In the genomic region with DNA sequence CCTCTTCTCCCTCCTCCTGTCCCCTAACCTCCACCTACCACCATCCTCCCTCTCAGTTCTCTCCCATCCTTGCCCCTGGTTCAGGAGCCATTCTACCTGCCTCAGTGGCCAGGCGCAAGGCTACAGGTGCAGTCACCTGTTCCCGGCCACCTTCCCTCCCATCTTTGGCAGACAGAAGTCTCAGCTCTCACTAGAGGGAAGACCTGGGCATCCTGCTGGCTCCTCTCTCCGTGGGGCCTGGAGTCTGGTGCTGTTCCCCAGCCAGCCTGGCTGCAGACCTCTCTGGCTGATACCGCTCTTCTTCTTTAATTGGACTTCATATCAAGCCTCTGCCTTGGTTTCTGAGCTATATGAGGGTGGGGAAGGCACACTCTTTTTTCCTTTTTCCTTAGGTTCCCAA, we compare ENCODE assay signal across 23 cellular contexts. TPM values are rescaled to one million over a fixed set of nuclear protein-coding genes. Genes with fewer than 3 reads are reported as not detected.
DNase-seq lines count a peak whose midpoint lies in the region; ATAC-seq, FAIRE-seq and TF ChIP-seq lines count a peak whose summit lies in the region.
"Had no signal": no experiment of that assay in that cellular context is flagged by ENCODE, and none has a peak within 500 bp of the region (broad histone marks: within the 10 kb centered on the region; RNA-seq: fewer than 3 reads in every experiment).

No MANE protein-coding gene starts in this region.

- no peak overlapping the region for H3K4me3 Mint-ChIP-seq in osteocyte (ENCODE audit: unreplicated experiment)
- H3K4me3 Mint-ChIP-seq: CD8-positive, alpha-beta T cell had no signal

- 92% methylated on average over 2 of the region's 4 CpGs for WGBS in right lobe of liver (ENCODE audit: insufficient coverage, low coverage, low lambda C conversion rate, missing lambda C conversion rate)
- WGBS in HepG2 (ENCODE audit: low lambda C conversion rate), result 67% methylated on average over 4 of the region's 4 CpGs

- H3K27ac ChIP-seq in right lobe of liver (no peak overlapping the region), HepG2 (ENCODE audit: extremely low read length, insufficient read depth, low read length) (no peak overlapping the region), upper lobe of right lung (no peak overlapping the region)
- H3K27ac ChIP-seq: BLaER1, HL-60 had no signal

- H3K4me1 Mint-ChIP-seq in osteocyte (ENCODE audit: unreplicated experiment), result no peaks in the 10 kb centered on the region

- H3K36me3 ChIP-seq in right lobe of liver (no peaks in the 10 kb centered on the region), HepG2 (replicated peaks in 1 of 2; ENCODE audit: control insufficient read depth in 1 of 2, insufficient read depth in 2 of 2, low read length in 2 of 2) (0 out of 5 replicates have a peak, but pooled peaks cover 0 to 8% of the 10 kb centered on the region in 2 experiments), upper lobe of right lung (no peaks in the 10 kb centered on the region)
- H3K36me3 ChIP-seq: BLaER1 had no signal

- H3K9me3 ChIP-seq in right lobe of liver (no peaks in the 10 kb centered on the region), HepG2 (ENCODE audit: low read length) (peaks cover 11% of the 10 kb centered on the region), upper lobe of right lung (no peaks in the 10 kb centered on the region)

- DNase-seq in right lobe of liver, result peak in 2 of 3 donors; percentile 1 to 14
- DNase-seq in HepG2 (ENCODE audit: low spot score), result no peak
- no peak for DNase-seq in osteocyte (ENCODE audit: extremely low spot score, unreplicated experiment)
- peak; percentile 28 for DNase-seq in upper lobe of right lung
- no peak for DNase-seq in DMS153 (lab: John Stamatoyannopoulos, UW)
- DNase-seq: 8988T; Calu3; CD8-positive, alpha-beta T cell; DMS53; DND-41; EL; GOT3; H7; IMR-90 had no signal

- peaks cover 31% of the 10 kb centered on the region for H3K27me3 Mint-ChIP-seq in osteocyte (ENCODE audit: unreplicated experiment)

- no TSS peak for BruUV-seq in HepG2 (replicated peaks; lab: Mats Ljungman, UMichigan)

- POLR2A ChIA-PET in HepG2 (lab: Yijun Ruan, JAX), result no interaction called here

- no peak for TF ChIP-seq RAD21 in HepG2 (CRISPR knock-in tag; IDR thresholded peaks at IDR 0.05)

- H3K36me3 Mint-ChIP-seq in osteocyte (ENCODE audit: unreplicated experiment), result no peaks in the 10 kb centered on the region
- H3K36me3 Mint-ChIP-seq: CD8-positive, alpha-beta T cell had no signal

- TF ChIP-seq CTCF in right lobe of liver (IDR thresholded peaks at IDR 0.05), result no peak
- no peak for TF ChIP-seq CTCF in HepG2 (CRISPR knock-in tag; IDR thresholded peaks at IDR 0.05)
- no peak for TF ChIP-seq CTCF in osteocyte (IDR thresholded peaks at IDR 0.05)
- no peak for TF ChIP-seq CTCF in upper lobe of right lung (IDR thresholded peaks at IDR 0.05)

- FAIRE-seq in HepG2 (lab: Jason Lieb, UNC), result no peak
- FAIRE-seq: GM12878 had no signal

- H3K79me2 ChIP-seq in HepG2 (ENCODE audit: insufficient read depth, low read length), result no peaks in the 10 kb centered on the region

- no peaks in the 10 kb centered on the region for H3K4me1 ChIP-seq in right lobe of liver
- no peaks in the 10 kb centered on the region for H3K4me1 ChIP-seq in HepG2 (ENCODE audit: insufficient read depth, low read length)
- no peaks in the 10 kb centered on the region for H3K4me1 ChIP-seq in upper lobe of right lung

- H4K20me1 ChIP-seq in HepG2 (ENCODE audit: insufficient read depth, low read length), result no peaks in the 10 kb centered on the region
- H4K20me1 ChIP-seq: BLaER1 had no signal

- TF ChIP-seq POLR2A in right lobe of liver (IDR thresholded peaks at IDR 0.05) (no peak), HepG2 (IDR thresholded peaks at IDR 0.05; ENCODE audit: insufficient read depth in 1 of 2, low read depth in 2 of 2, low read length in 2 of 2) (no peak)

- H3K27me3 ChIP-seq in right lobe of liver, result no peaks in the 10 kb centered on the region
- 0 out of 5 replicates have a peak, but pooled peaks cover 0 to 1% of the 10 kb centered on the region in 2 experiments for H3K27me3 ChIP-seq in HepG2 (ENCODE audit: control insufficient read depth in 1 of 2, insufficient read depth in 2 of 2, low read length in 2 of 2)
- no peaks in the 10 kb centered on the region for H3K27me3 ChIP-seq in upper lobe of right lung
- H3K27me3 ChIP-seq: BLaER1 had no signal

- H3K9me3 Mint-ChIP-seq in osteocyte (ENCODE audit: unreplicated experiment), result no peaks in the 10 kb centered on the region
- H3K9me3 Mint-ChIP-seq: CD8-positive, alpha-beta T cell had no signal

- ATAC-seq in right lobe of liver (no peak), HepG2 (no peak), upper lobe of right lung (no peak), HG03520 (IDR thresholded peaks at IDR 0.05; ENCODE audit: unreplicated experiment) (no peak), HG03280 (IDR thresholded peaks at IDR 0.05; ENCODE audit: unreplicated experiment) (no peak)
- ATAC-seq: CD8-positive, alpha-beta T cell; GM12878 had no signal

- no peak overlapping the region for H3K4me3 ChIP-seq in right lobe of liver
- no peak overlapping the region for H3K4me3 ChIP-seq in HepG2 (replicated peaks in 1 of 3; ENCODE audit: insufficient read depth in 1 of 3, low read depth in 2 of 3, low read length in 3 of 3)
- H3K4me3 ChIP-seq in upper lobe of right lung, result no peak overlapping the region
- H3K4me3 ChIP-seq: BLaER1, GM12878 had no signal

- no peak overlapping the region for H2AFZ ChIP-seq in HepG2 (ENCODE audit: low read length)

- H3K9ac ChIP-seq in HepG2 (ENCODE audit: insufficient read depth, low read depth, low read length), result no peak overlapping the region
- H3K9ac ChIP-seq: BLaER1 had no signal

- CTCF ChIA-PET in HepG2 (lab: Yijun Ruan, JAX; ENCODE audit: low intra/inter-chr PET ratio, low total read pairs), result no interaction called here

- H3K4me2 ChIP-seq in HepG2 (ENCODE audit: low read depth, low read length), result no peak overlapping the region
- H3K4me2 ChIP-seq: BLaER1 had no signal

- TF ChIP-seq EP300 in HepG2 (IDR thresholded peaks at IDR 0.05; ENCODE audit: low read depth in 2 of 2, low read length in 2 of 2) (no peak), HepG2 (CRISPR knock-in tag; IDR thresholded peaks at IDR 0.05; ENCODE audit: borderline replicate concordance) (no peak)

- intact Hi-C loops in right lobe of liver (cut with DNase I) (no loop called here), HepG2 (cut with micrococcal nuclease; ENCODE audit: unreplicated experiment) (no loop called here), upper lobe of right lung (cut with DNase I) (no loop called here)

- in situ Hi-C loops in HepG2 (cut with HindIII; ENCODE audit: extremely low pct_ligation_motif_present, low pct_unique_long_range_greater_than_20kb), result no loop called here

- peak overlapping the region; percentile 16 for H3K27ac Mint-ChIP-seq in osteocyte (ENCODE audit: unreplicated experiment)
- H3K27ac Mint-ChIP-seq: CD8-positive, alpha-beta T cell had no signal

TF ChIP-seq in HepG2, 621 proteins besides CTCF, POLR2A, EP300 and RAD21:
- TF ChIP-seq AGO1 (IDR thresholded peaks at IDR 0.05; ENCODE audit: low read depth, low read length, poor library complexity, severe bottlenecking), result no peak
- TF ChIP-seq MBNL3 (CRISPR knock-in tag; conservative IDR thresholded peaks at IDR 0.05), result no peak
- no peak for TF ChIP-seq PHF20 (CRISPR knock-in tag; IDR thresholded peaks at IDR 0.05)
- no peak for TF ChIP-seq NRL (CRISPR knock-in tag; IDR thresholded peaks at IDR 0.05; ENCODE audit: borderline replicate concordance)
- TF ChIP-seq PAWR (CRISPR knock-in tag; IDR thresholded peaks at IDR 0.05; ENCODE audit: borderline replicate concordance), result no peak
TF ChIP-seq in HepG2: peak in this region for 0.

RNA-seq across cellular contexts. Expression of a gene that starts 53.0 kb away (rescaled TPM):
- 10 to 100 TPM; 14.5 to 70.1 (median 37.3) TPM for total RNA-seq in right lobe of liver
- total RNA-seq in HepG2 (2016; rRNA removed; fragmentation: Illumina TruSeq; extraction: Trizol), result not detected in 2 replicates
- total RNA-seq in HepG2 (2016; cell fraction: cytosol; rRNA removed; fragmentation: Illumina TruSeq; extraction: Trizol; ENCODE audit: low read depth), result not detected in 2 replicates
- total RNA-seq in HepG2 (2016; cell fraction: insoluble cytoplasmic fraction; rRNA removed; fragmentation: Illumina TruSeq; extraction: Trizol), result not detected in 2 replicates
- not detected in 2 replicates for total RNA-seq in HepG2 (2016; cell fraction: membrane; rRNA removed; fragmentation: Illumina TruSeq; extraction: Trizol)
- not detected in 2 replicates for total RNA-seq in HepG2 (2016; cell fraction: nucleus; rRNA removed; fragmentation: Illumina TruSeq; extraction: Trizol)
- polyA plus RNA-seq in HepG2 (2011; rRNA removed), result 0.04 TPM in 1 of 2 replicates, not detected in the other
- not detected in 2 replicates for polyA plus RNA-seq in HepG2 (2011; cell fraction: cytosol; rRNA removed)
- polyA plus RNA-seq in HepG2 (2011; cell fraction: nucleus; rRNA removed), result 0.03 and 0.05 TPM in 2 replicates
- polyA plus RNA-seq in HepG2 (2012), result 0.07 TPM in 1 of 2 replicates, not detected in the other
- not detected in 2 replicates for polyA plus RNA-seq in HepG2 (2016; cell fraction: cytosol; fragmentation: Illumina TruSeq; extraction: Trizol; ENCODE audit: low read depth)
- not detected in 2 replicates for polyA plus RNA-seq in HepG2 (2016; cell fraction: insoluble cytoplasmic fraction; fragmentation: Illumina TruSeq; extraction: Trizol; ENCODE audit: low read depth)
- polyA plus RNA-seq in HepG2 (2016; cell fraction: membrane; fragmentation: Illumina TruSeq; extraction: Trizol; ENCODE audit: low read depth), result not detected in 2 replicates
- polyA plus RNA-seq in HepG2 (2016; cell fraction: nucleus; fragmentation: Illumina TruSeq; extraction: Trizol; ENCODE audit: insufficient read depth, low read depth), result not detected in 2 replicates
- not detected in 2 replicates for polyA minus RNA-seq in HepG2 (2011; rRNA and poly(A)+ RNA removed; ENCODE audit: low replicate concordance)
- not detected in 2 replicates for polyA minus RNA-seq in HepG2 (2011; cell fraction: cytosol; rRNA and poly(A)+ RNA removed)
- not detected in 2 replicates for polyA minus RNA-seq in HepG2 (2011; cell fraction: nucleus; rRNA and poly(A)+ RNA removed)
- 38.4 and 39.1 TPM in 2 replicates for total RNA-seq in osteocyte
- total RNA-seq in upper lobe of right lung, result 0.84 TPM
- total RNA-seq: A673; Calu3; CD8-positive, alpha-beta T cell; G401; GM12878; HT1080; IMR-90 had no signal
- polyA plus RNA-seq: AG04450, GM12878 had no signal

Comparison
In these comparisons a context has a peak if more than half of its experiments do, and no peak if none do; other contexts are left out.
1. DNase-seq: peak in right lobe of liver (2 of 3) and upper lobe of right lung (single experiment); none in HepG2 (single experiment), osteocyte (single experiment) and DMS153 (single experiment).